Comparison of ENCODE assay signal across 21 cellular contexts in the genomic region with DNA sequence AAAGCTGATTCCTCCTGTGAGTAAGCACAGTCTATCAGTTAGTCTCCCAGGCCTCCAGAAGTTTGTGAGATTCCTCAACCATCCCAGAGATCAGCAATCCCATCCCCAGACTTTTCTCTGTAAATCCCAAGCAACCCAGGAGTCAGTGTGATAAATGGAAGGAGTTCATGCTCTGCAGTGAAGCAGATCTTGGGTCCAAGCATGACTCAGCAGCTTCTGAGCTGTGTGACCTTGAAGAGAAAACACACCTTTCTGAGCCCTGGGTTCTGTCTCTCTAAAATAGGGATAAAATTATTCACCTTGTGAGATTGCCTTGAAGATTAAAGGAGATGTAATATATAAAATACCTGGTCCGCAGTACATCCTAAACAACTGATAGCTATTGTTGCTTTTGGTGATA.
DNase-seq lines count a peak whose midpoint lies in the region; ATAC-seq, FAIRE-seq and TF ChIP-seq lines count a peak whose summit lies in the region.
"Had no signal": no experiment of that assay in that cellular context is flagged by ENCODE, and none has a peak within 500 bp of the region (broad histone marks: within the 10 kb centered on the region; RNA-seq: fewer than 3 reads in every experiment).

No MANE protein-coding gene starts in this region.

- H3K23me2 ChIP-seq in H1 (ENCODE audit: low read depth, low read length): no peaks in the 10 kb centered on the region; the same call in 1 of the 2 replicates

- H3K4me1 Mint-ChIP-seq in GM23338: peaks cover 36% of the 10 kb centered on the region
- H3K4me1 Mint-ChIP-seq: B cell; CD4-positive, CD25-positive, alpha-beta regulatory T cell had no signal

- POLR2A ChIA-PET in A549 (lab: Yijun Ruan, JAX) (no interaction called here), H1 (lab: Charles Lee; ENCODE audit: partially characterized antibody) (interaction anchor here (0.8 to 1.4 kb wide), 2 partner anchors 9 to 15 kb away, joined by 3 read pairs; no protein-coding TSS in a partner anchor)

- H3K4me3 Mint-ChIP-seq in GM23338: no peak overlapping the region
- H3K4me3 Mint-ChIP-seq: B cell; CD4-positive, CD25-positive, alpha-beta regulatory T cell; CD8-positive, alpha-beta T cell; HFFc6 had no signal

- H2BK20ac ChIP-seq in H1 (ENCODE audit: low read length): no peak overlapping the region

- H3K27me3 Mint-ChIP-seq in GM23338 (ENCODE audit: insufficient read depth, low read depth, poor library complexity): peaks cover 5% of the 10 kb centered on the region
- H3K27me3 Mint-ChIP-seq: B cell; CD4-positive, CD25-positive, alpha-beta regulatory T cell had no signal

- H3K4me3 ChIP-seq in A549 (no peak overlapping the region), GM23338 (no peak overlapping the region), H1 (ENCODE audit: extremely low read depth in 1 of 4, insufficient read depth in 2 of 4, low read depth in 3 of 4, low read length in 4 of 4) (no peak overlapping the region)
- H3K4me3 ChIP-seq: BLaER1, GM12878, GM23248, HAP-1 had no signal

- H3K36me3 ChIP-seq in GM23338 (ENCODE audit: insufficient read depth) (no peaks in the 10 kb centered on the region), H1 (ENCODE audit: control insufficient read depth in 2 of 4, insufficient read depth in 4 of 4, low read length in 3 of 4) (no peaks in the 10 kb centered on the region)
- H3K36me3 ChIP-seq: BLaER1, HAP-1 had no signal

- no peaks in the 10 kb centered on the region for H3K9me3 ChIP-seq in A549
- no peaks in the 10 kb centered on the region for H3K9me3 ChIP-seq in H1 (ENCODE audit: insufficient read depth in 2 of 2, low read depth in 1 of 2, low read length in 1 of 2)
- H3K9me3 ChIP-seq: BLaER1, Caco-2, HAP-1 had no signal

- FAIRE-seq in A549 (lab: Jason Lieb, UNC) (no peak), H1 (lab: Jason Lieb, UNC) (no peak)
- FAIRE-seq: GM12878, GM19239, H54 had no signal

- H3K27me3 ChIP-seq in GM23338 (ENCODE audit: insufficient read depth) (no peaks in the 10 kb centered on the region), H1 (replicated peaks in 1 of 4; ENCODE audit: control insufficient read depth in 3 of 4, extremely low read depth in 1 of 4, insufficient read depth in 3 of 4, low read length in 3 of 4) (no peaks in the 10 kb centered on the region)
- H3K27me3 ChIP-seq: BLaER1 had no signal

- H3K27ac Mint-ChIP-seq in GM23338: 0 out of 2 replicates have a peak overlapping the region, but pooled peaks have one; percentile 59
- H3K27ac Mint-ChIP-seq: B cell; CD4-positive, CD25-positive, alpha-beta regulatory T cell; CD8-positive, alpha-beta T cell; HFFc6 had no signal

- CTCF ChIA-PET in A549 (lab: Yijun Ruan, JAX): interaction anchor here (1.0 to 1.3 kb wide), 2 partner anchors 12 to 359 kb away, joined by 3 to 5 read pairs; no protein-coding TSS in a partner anchor
- CTCF ChIA-PET in H1 (lab: Charles Lee; ENCODE audit: partially characterized antibody): interaction anchor here (0.5 to 2.1 kb wide), 8 partner anchors 9 to 527 kb away, joined by 3 to 8 read pairs (median 3); no protein-coding TSS in a partner anchor

- H3K27ac ChIP-seq in A549 (peak overlapping the region in 1 of 2 experiments; percentile 60; a peak in 3 of 6 replicates), GM23338 (ENCODE audit: low read depth) (no peak overlapping the region), H1 (ENCODE audit: low read depth, low read length) (no peak overlapping the region)
- H3K27ac ChIP-seq: BLaER1, C4-2B, GM23248 had no signal

- no peaks in the 10 kb centered on the region for H3K9me3 Mint-ChIP-seq in GM23338

- no peak overlapping the region for H3K9ac ChIP-seq in H1 (replicated peaks in 1 of 4; ENCODE audit: extremely low read depth in 1 of 4, low read depth in 3 of 4, low read length in 3 of 4)
- H3K9ac ChIP-seq: BLaER1, GM23248 had no signal

- no peak overlapping the region for H3K56ac ChIP-seq in H1 (replicated peaks; ENCODE audit: insufficient read length, low read depth, low read length)

- H3K4ac ChIP-seq in H1 (replicated peaks; ENCODE audit: insufficient read length, low read depth, low read length): no peak overlapping the region

- H3K79me2 ChIP-seq in GM23338 (replicated peaks; ENCODE audit: insufficient read depth) (no peaks in the 10 kb centered on the region), H1 (ENCODE audit: control insufficient read depth in 1 of 2, insufficient read depth in 2 of 2, low read length in 2 of 2) (no peaks in the 10 kb centered on the region)

- H3K36me3 Mint-ChIP-seq in GM23338 (ENCODE audit: low read depth): no peaks in the 10 kb centered on the region
- H3K36me3 Mint-ChIP-seq: CD4-positive, CD25-positive, alpha-beta regulatory T cell; CD8-positive, alpha-beta T cell had no signal

- DNase-seq in A549 (ENCODE audit: low read depth in 1 of 2, low spot score in 1 of 2): no peak
- no peak for DNase-seq in GM23338 (ENCODE audit: low spot score)
- no peak for DNase-seq in H1 (ENCODE audit: low read depth in 1 of 2, low spot score in 2 of 2)
- no peak for DNase-seq in HUDEP-2 (lab: John Stamatoyannopoulos, UW; ENCODE audit: unreplicated experiment in 76 of 76)
- DNase-seq in glomerular visceral epithelial cell (ENCODE audit: extremely low spot score): no peak
- DNase-seq in stimulated activated CD8-positive, alpha-beta memory T cell treated with anti-CD3 and anti-CD28 coated beads, Interleukin-4, amount 100 ng/mL, for 48 hours: no peak
- DNase-seq: Caco-2; CD4-positive, CD25-positive, alpha-beta regulatory T cell; CD8-positive, alpha-beta T cell; DMS153; DND-41; GDM1; GM23248; HFFc6 had no signal

- H3K14ac ChIP-seq in H1 (ENCODE audit: insufficient read length): no peak overlapping the region

- ATAC-seq in A549: no peak
- no peak for ATAC-seq in GM23338
- ATAC-seq: CD8-positive, alpha-beta T cell; GM12878 had no signal

- TF ChIP-seq CTCF in A549 (IDR thresholded peaks at IDR 0.05): no peak
- no peak for TF ChIP-seq CTCF in GM23338 (conservative IDR thresholded peaks at IDR 0.05; ENCODE audit: low read depth in 2 of 2)
- TF ChIP-seq CTCF in H1 (IDR thresholded peaks at IDR 0.05; ENCODE audit: control extremely low read depth in 1 of 3, insufficient read depth in 1 of 3, low read depth in 1 of 3, low read length in 3 of 3): no peak

- H2AFZ ChIP-seq in GM23338 (no peak overlapping the region), H1 (ENCODE audit: low read length) (no peak overlapping the region)
- H2AFZ ChIP-seq: GM23248 had no signal

- H3F3A ChIP-seq in GM23338 (replicated peaks; ENCODE audit: low read depth): no peaks in the 10 kb centered on the region

- TF ChIP-seq RAD21 in A549 (conservative IDR thresholded peaks at IDR 0.05 in 1 of 2, IDR thresholded peaks at IDR 0.05 in 1 of 2): no peak
- no peak for TF ChIP-seq RAD21 in H1 (IDR thresholded peaks at IDR 0.05 in 1 of 2, conservative IDR thresholded peaks at IDR 0.05 in 1 of 2; ENCODE audit: low read depth in 2 of 2, low read length in 2 of 2)

- H4K8ac ChIP-seq in H1 (ENCODE audit: extremely low read depth, insufficient read depth, low read length): no peak overlapping the region

- H4K5ac ChIP-seq in H1 (ENCODE audit: insufficient read length, low read depth, low read length): no peak overlapping the region

- TF ChIP-seq POLR2A in A549 (IDR thresholded peaks at IDR 0.05; ENCODE audit: low read length) (no peak), H1 (IDR thresholded peaks at IDR 0.05; ENCODE audit: control extremely low read depth in 1 of 2, low read depth in 2 of 2, low read length in 2 of 2) (no peak)

- no peak overlapping the region for H3K23ac ChIP-seq in H1 (ENCODE audit: insufficient read length)

- no peak overlapping the region for H3K18ac ChIP-seq in H1 (ENCODE audit: extremely low read depth, low read length)

- H3K4me2 ChIP-seq in A549 (no peak overlapping the region), GM23338 (no peak overlapping the region), H1 (ENCODE audit: insufficient read depth in 1 of 2, low read depth in 2 of 2, low read length in 2 of 2) (no peak overlapping the region)
- H3K4me2 ChIP-seq: BLaER1 had no signal

- peaks cover 16% of the 10 kb centered on the region for H3K4me1 ChIP-seq in A549
- peaks cover 18% of the 10 kb centered on the region for H3K4me1 ChIP-seq in GM23338 (ENCODE audit: insufficient read depth)
- peaks cover 3 to 25% (median 20%) of the 10 kb centered on the region in 4 experiments for H3K4me1 ChIP-seq in H1 (replicated peaks in 1 of 4; ENCODE audit: control insufficient read depth in 3 of 4, insufficient read depth in 4 of 4, low read length in 3 of 4)
- H3K4me1 ChIP-seq: BLaER1, Caco-2, HAP-1 had no signal

- TF ChIP-seq EP300 in A549 (IDR thresholded peaks at IDR 0.05): no peak
- no peak for TF ChIP-seq EP300 in H1 (IDR thresholded peaks at IDR 0.05; ENCODE audit: borderline replicate concordance in 1 of 2, low read depth in 2 of 2, low read length in 2 of 2)

- no peak overlapping the region for H2BK15ac ChIP-seq in H1 (ENCODE audit: low read length)

- no peak overlapping the region for H4K91ac ChIP-seq in H1 (replicated peaks; ENCODE audit: insufficient read length, low read length)

- no peaks in the 10 kb centered on the region for H4K20me1 ChIP-seq in GM23338 (replicated peaks; ENCODE audit: insufficient read depth)
- H4K20me1 ChIP-seq in H1 (replicated peaks in 1 of 2; ENCODE audit: control insufficient read depth in 1 of 2, insufficient read depth in 2 of 2, low read length in 2 of 2): no peaks in the 10 kb centered on the region
- H4K20me1 ChIP-seq: BLaER1 had no signal

- H2BK120ac ChIP-seq in H1 (replicated peaks; ENCODE audit: low read depth, low read length): no peak overlapping the region

- no peaks in the 10 kb centered on the region for H3K79me1 ChIP-seq in H1 (ENCODE audit: low read depth, low read length)

- no peak overlapping the region for H2AK5ac ChIP-seq in H1 (ENCODE audit: low read depth, low read length)

- no peak overlapping the region for H2BK5ac ChIP-seq in H1 (ENCODE audit: low read depth, low read length)

- H2BK12ac ChIP-seq in H1 (ENCODE audit: low read depth, low read length): 0 out of 2 replicates have a peak overlapping the region, but pooled peaks have one; percentile 29

- WGBS in A549 (ENCODE audit: missing lambda C conversion rate): 84% methylated on average over 1 of the region's 1 CpG
- 96% methylated on average over 1 of the region's 1 CpG; no CpG with 5 or more reads in 1 of the 2 experiments for WGBS in H1 (ENCODE audit: extremely low coverage in 1 of 2, insufficient coverage in 1 of 2, insufficient read length in 1 of 2, insufficient replicate concordance in 2 of 2, low coverage in 1 of 2, low lambda C conversion rate in 2 of 2, missing lambda C conversion rate in 1 of 2), 2 experiments

- no peaks in the 10 kb centered on the region for H3K9me2 ChIP-seq in GM23338 (ENCODE audit: insufficient read depth)

TF ChIP-seq in A549, 52 proteins besides CTCF, POLR2A, EP300 and RAD21 (continues in another document):
- TF ChIP-seq NFE2L2 (conservative IDR thresholded peaks at IDR 0.05; ENCODE audit: low read length) (peak; percentile 24; the same call in 1 of the 2 replicates), RFX5 (IDR thresholded peaks at IDR 0.05) (no peak)

TF ChIP-seq in GM23338, 12 proteins besides CTCF, POLR2A, EP300 and RAD21 (continues in another document):
- no peak for TF ChIP-seq NANOG (IDR thresholded peaks at IDR 0.05; ENCODE audit: borderline replicate concordance)
- no peak for TF ChIP-seq CREB1 (CRISPR knock-in tag; IDR thresholded peaks at IDR 0.05; ENCODE audit: low read depth)

TF ChIP-seq in H1, 55 proteins besides CTCF, POLR2A, EP300 and RAD21 (continues in another document):
- TF ChIP-seq TBP (IDR thresholded peaks at IDR 0.05; ENCODE audit: low read depth, low read length) (no peak), BACH1 (IDR thresholded peaks at IDR 0.05; ENCODE audit: low read length) (peak; percentile 88)

Comparison
In these comparisons a context has a peak if more than half of its experiments do, and no peak if none do; other contexts are left out.
1. Of the 18 proteins assayed by ChIP-seq in both H1 and A549: peak only in H1: none; only in A549: MAFK; in both: none; in neither: 17.